Comparison of ENCODE assay signal across 18 cellular contexts in the genomic region with DNA sequence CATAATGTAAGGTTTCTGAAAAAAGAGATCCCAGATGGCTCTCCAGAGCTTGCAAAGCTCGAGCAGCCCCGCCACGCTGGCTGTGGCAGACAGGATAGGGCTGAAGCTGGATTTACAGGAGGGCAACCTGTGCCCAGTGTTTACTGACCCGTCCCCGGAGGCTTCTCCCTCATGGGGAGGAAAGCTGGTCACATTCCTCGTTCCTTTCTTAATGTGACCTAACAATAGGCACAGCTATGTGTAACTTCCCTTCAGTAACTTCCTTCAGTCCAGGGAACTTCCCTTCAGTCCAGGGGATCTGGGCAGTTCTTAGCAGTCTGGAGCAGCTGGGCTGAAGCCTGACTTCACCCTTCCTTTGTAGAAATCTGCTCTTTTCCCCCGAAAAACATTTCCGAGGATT. TPM values are rescaled to one million over a fixed set of nuclear protein-coding genes. Genes with fewer than 3 reads are reported as not detected.
DNase-seq lines count a peak whose midpoint lies in the region; ATAC-seq and TF ChIP-seq lines count a peak whose summit lies in the region.
"Had no signal": no experiment of that assay in that cellular context is flagged by ENCODE, and none has a peak within 500 bp of the region (broad histone marks: within the 10 kb centered on the region; RNA-seq: fewer than 3 reads in every experiment).

No MANE protein-coding gene starts in this region.

- peaks cover 97% of the 10 kb centered on the region for H3K36me3 Mint-ChIP-seq in activated T-cell treated with anti-CD3 and anti-CD28 coated beads, Interleukin-2, amount 50 U/mL, for 24 hours (ENCODE audit: low read depth)
- H3K36me3 Mint-ChIP-seq in endothelial cell (ENCODE audit: low read depth, unreplicated experiment) (peaks cover 25% of the 10 kb centered on the region), mesothelial cell of epicardium (peaks cover 24% of the 10 kb centered on the region)

- peak overlapping the region in 2 of 5 donors; percentile 31 to 38 for H3K9ac ChIP-seq in subcutaneous abdominal adipose tissue (ENCODE audit: low read length in 5 of 5)

- peaks cover 4 to 31% (median 29%) of the 10 kb centered on the region in 5 donors for H3K4me1 ChIP-seq in subcutaneous abdominal adipose tissue (ENCODE audit: control insufficient read depth in 5 of 5, insufficient read depth in 5 of 5, low read length in 5 of 5)

- no peaks in the 10 kb centered on the region for H3K9me3 Mint-ChIP-seq in activated T-cell treated with anti-CD3 and anti-CD28 coated beads, Interleukin-2, amount 50 U/mL, for 24 hours
- H3K9me3 Mint-ChIP-seq in endothelial cell (ENCODE audit: unreplicated experiment): no peaks in the 10 kb centered on the region
- no peaks in the 10 kb centered on the region for H3K9me3 Mint-ChIP-seq in mesothelial cell of epicardium
- H3K9me3 Mint-ChIP-seq: brain had no signal

- H3K9me3 ChIP-seq in subcutaneous abdominal adipose tissue (ENCODE audit: control insufficient read depth in 5 of 5, low read length in 5 of 5): no peaks in the 10 kb centered on the region

- peaks cover 5 to 44% (median 30%) of the 10 kb centered on the region in 5 donors for H3K36me3 ChIP-seq in subcutaneous abdominal adipose tissue (ENCODE audit: control insufficient read depth in 5 of 5, insufficient read depth in 5 of 5, low read length in 5 of 5)

- peak overlapping the region; percentile 5 for H3K27ac Mint-ChIP-seq in activated T-cell treated with anti-CD3 and anti-CD28 coated beads, Interleukin-2, amount 50 U/mL, for 24 hours
- H3K27ac Mint-ChIP-seq in endothelial cell (ENCODE audit: unreplicated experiment) (peak overlapping the region; percentile 100), mesothelial cell of epicardium (no peak overlapping the region)

- peak overlapping the region; percentile 17 for H3K27ac ChIP-seq in subcutaneous abdominal adipose tissue (ENCODE audit: low read depth, low read length)
- H3K27ac ChIP-seq: C4-2B had no signal

- H3K27me3 Mint-ChIP-seq in activated T-cell treated with anti-CD3 and anti-CD28 coated beads, Interleukin-2, amount 50 U/mL, for 24 hours: no peaks in the 10 kb centered on the region
- H3K27me3 Mint-ChIP-seq in endothelial cell (ENCODE audit: unreplicated experiment) (peaks cover 6% of the 10 kb centered on the region), mesothelial cell of epicardium (ENCODE audit: low read depth) (no peaks in the 10 kb centered on the region)
- H3K27me3 Mint-ChIP-seq: brain had no signal

- no peak for ATAC-seq in GM18502 (IDR thresholded peaks at IDR 0.05; ENCODE audit: poor library complexity, unreplicated experiment)

- no peaks in the 10 kb centered on the region for H3K27me3 ChIP-seq in subcutaneous abdominal adipose tissue (ENCODE audit: control insufficient read depth in 5 of 5, insufficient read depth in 4 of 5, low read length in 5 of 5)

- no peak for DNase-seq in activated T-cell treated with anti-CD3 and anti-CD28 coated beads, Interleukin-2, amount 50 U/mL, for 24 hours
- no peak for DNase-seq in activated T-cell treated with anti-CD3 and anti-CD28 coated beads, Interleukin-2, amount 50 U/mL, for 48 hours
- peak; percentile 50 for DNase-seq in endothelial cell (ENCODE audit: low spot score)
- peak; percentile 15 for DNase-seq in left kidney (ENCODE audit: low read depth, low spot score)
- no peak for DNase-seq in germinal center (ENCODE audit: low spot score)
- no peak for DNase-seq in mesothelial cell of epicardium (ENCODE audit: low spot score in 2 of 2, unreplicated experiment in 2 of 2)
- DNase-seq: activated CD4-positive, CD25-positive, alpha-beta regulatory T cell treated with anti-CD3 and anti-CD28 coated beads, Interleukin-2, amount 50 U/mL, for 72 hours; DMS79 treated with DMSO at 0.1 percent for 48 hours; hypothalamus; kidney glomerular epithelial cell; NCI-H526; posterior cingulate gyrus; T-helper 9 cell had no signal

- TF ChIP-seq CTCF in endothelial cell (IDR thresholded peaks at IDR 0.05; ENCODE audit: unreplicated experiment): no peak
- no peak for TF ChIP-seq CTCF in mesothelial cell of epicardium (IDR thresholded peaks at IDR 0.05; ENCODE audit: unreplicated experiment)

- H3K4me1 Mint-ChIP-seq in activated T-cell treated with anti-CD3 and anti-CD28 coated beads, Interleukin-2, amount 50 U/mL, for 24 hours (ENCODE audit: low read depth): peaks cover 6% of the 10 kb centered on the region
- H3K4me1 Mint-ChIP-seq in endothelial cell (ENCODE audit: unreplicated experiment) (peaks cover 33% of the 10 kb centered on the region), mesothelial cell of epicardium (no peaks in the 10 kb centered on the region)
- H3K4me1 Mint-ChIP-seq: brain had no signal

- peak overlapping the region in 3 of 5 donors; percentile 4 to 27 (median 17) for H3K4me3 ChIP-seq in subcutaneous abdominal adipose tissue (ENCODE audit: low read depth in 1 of 5, low read length in 5 of 5)

- H3K4me3 Mint-ChIP-seq in activated T-cell treated with anti-CD3 and anti-CD28 coated beads, Interleukin-2, amount 50 U/mL, for 24 hours: no peak overlapping the region
- peak overlapping the region; percentile 76 for H3K4me3 Mint-ChIP-seq in endothelial cell (ENCODE audit: unreplicated experiment)
- H3K4me3 Mint-ChIP-seq in mesothelial cell of epicardium: no peak overlapping the region
- H3K4me3 Mint-ChIP-seq: brain had no signal

RNA-seq across cellular contexts. Expression of a gene that starts 7.7 kb away (rescaled TPM):
- total RNA-seq in endothelial cell (ENCODE audit: unreplicated experiment) (0.38 TPM), mesothelial cell of epicardium (1.2 to 1.4 TPM (median 1.3 TPM) in 3 replicates)
- total RNA-seq: H1 had no signal

RNA-seq across cellular contexts. Expression of a gene that starts 34.3 kb away (rescaled TPM):
- 41.2 TPM for total RNA-seq in endothelial cell (ENCODE audit: unreplicated experiment)
- 41.6 to 42.9 TPM (median 41.8 TPM) in 3 replicates for total RNA-seq in mesothelial cell of epicardium

Comparison
In these comparisons a context has a peak if more than half of its experiments do, and no peak if none do; other contexts are left out.
1. DNase-seq: peak in endothelial cell (single experiment) and left kidney (single experiment); none in activated T-cell treated with anti-CD3 and anti-CD28 coated beads, Interleukin-2, amount 50 U/mL, for 24 hours (single experiment), activated T-cell treated with anti-CD3 and anti-CD28 coated beads, Interleukin-2, amount 50 U/mL, for 48 hours (0 of 2), germinal center (single experiment) and mesothelial cell of epicardium (0 of 2).